In genomic region chr1:94989398-94989797, GRCh38 we compare ENCODE assay signal across 23 cellular contexts.
DNase-seq lines count a peak whose midpoint lies in the region; ATAC-seq, FAIRE-seq and TF ChIP-seq lines count a peak whose summit lies in the region.
"Had no signal": no experiment of that assay in that cellular context is flagged by ENCODE, and none has a peak within 500 bp of the region (broad histone marks: within the 10 kb centered on the region; RNA-seq: fewer than 3 reads in every experiment).

No MANE protein-coding gene starts in this region.

- CTCF ChIA-PET in IMR-90 (lab: Yijun Ruan, JAX) (no interaction called here), SK-N-SH (lab: Yijun Ruan, JAX) (interaction anchor here (0.6 to 1.6 kb wide), 3 partner anchors 9 to 28 kb away, joined by 3 to 5 read pairs (median 3); no protein-coding TSS in a partner anchor)

- peaks cover 2% of the 10 kb centered on the region for H3K27me3 Mint-ChIP-seq in activated T-helper 2 cell treated with anti-CD3 and anti-CD28 coated beads, Interferon-gamma antibody, Interleukin-2, Interleukin-4, amounts not matched to agents 10 μg/mL and 5 μg/mL and 100 μg/mL, durations not matched to agents 14 hours and 24 hours and 36 hours (ENCODE audit: low read depth)
- H3K27me3 Mint-ChIP-seq: T-cell had no signal

- no peak for FAIRE-seq in kidney (lab: Jason Lieb, UNC)
- FAIRE-seq: D721Med, endothelial cell of umbilical vein, K562 had no signal

- no peaks in the 10 kb centered on the region for H3K79me2 ChIP-seq in SK-N-SH (ENCODE audit: insufficient read depth)
- no peaks in the 10 kb centered on the region for H3K79me2 ChIP-seq in parathyroid adenoma

- no peak overlapping the region for H2BK120ac ChIP-seq in IMR-90 (ENCODE audit: low read depth, low read length)

- H4K20me1 ChIP-seq in IMR-90 (ENCODE audit: insufficient read depth, low read length) (no peaks in the 10 kb centered on the region), SK-N-SH (ENCODE audit: insufficient read depth) (no peaks in the 10 kb centered on the region)

- no peaks in the 10 kb centered on the region for H3K36me3 Mint-ChIP-seq in activated T-helper 2 cell treated with anti-CD3 and anti-CD28 coated beads, Interferon-gamma antibody, Interleukin-2, Interleukin-4, amounts not matched to agents 10 μg/mL and 5 μg/mL and 100 μg/mL, durations not matched to agents 14 hours and 24 hours and 36 hours (ENCODE audit: low read depth)

- POLR2A ChIA-PET in IMR-90 (lab: Charles Lee; ENCODE audit: unreplicated experiment) (no interaction called here), SK-N-SH (lab: Yijun Ruan, JAX) (no interaction called here)

- dilution Hi-C loops in IMR-90 (cut with HindIII; ENCODE audit: low sequenced_read_pairs, unreplicated experiment): no loop called here

- H3K14ac ChIP-seq in IMR-90 (replicated peaks; ENCODE audit: low read depth, low read length): no peak overlapping the region

- H2AK9ac ChIP-seq in IMR-90 (replicated peaks; ENCODE audit: low read depth, low read length, poor library complexity): no peak overlapping the region

- no peak overlapping the region for H2BK5ac ChIP-seq in IMR-90 (ENCODE audit: low read depth, low read length, poor library complexity, severe bottlenecking)

- no peaks in the 10 kb centered on the region for H3K9me3 ChIP-seq in IMR-90 (ENCODE audit: control insufficient read depth, insufficient read depth, low read length)
- H3K9me3 ChIP-seq in SK-N-SH: no peaks in the 10 kb centered on the region
- no peaks in the 10 kb centered on the region for H3K9me3 ChIP-seq in kidney (ENCODE audit: control insufficient read depth in 1 of 2, low read length in 2 of 2)
- H3K9me3 ChIP-seq in parathyroid adenoma (ENCODE audit: control insufficient read depth, low read length): no peaks in the 10 kb centered on the region
- H3K9me3 ChIP-seq in aorta (ENCODE audit: control insufficient read depth, low read length): no peaks in the 10 kb centered on the region
- H3K9me3 ChIP-seq: HAP-1 had no signal

- TF ChIP-seq POLR2A in IMR-90 (IDR thresholded peaks at IDR 0.05; ENCODE audit: low read depth, low read length): no peak

- in situ Hi-C loops in IMR-90 (cut with MboI; ENCODE audit: low sequenced_read_pairs): no loop called here

- peak overlapping the region; percentile 24; the same call in 1 of the 2 replicates for H3K4ac ChIP-seq in IMR-90 (ENCODE audit: low read depth, low read length)

- H3K9me1 ChIP-seq in IMR-90 (ENCODE audit: insufficient read depth, low read length): peaks cover 5% of the 10 kb centered on the region

- H2BK20ac ChIP-seq in IMR-90 (ENCODE audit: low read depth, low read length): no peak overlapping the region

- H4K91ac ChIP-seq in IMR-90 (ENCODE audit: insufficient read depth, low read depth, low read length): no peak overlapping the region

- H3K4me2 ChIP-seq in IMR-90 (ENCODE audit: low read depth, low read length) (no peak overlapping the region), SK-N-SH (no peak overlapping the region), parathyroid adenoma (ENCODE audit: low read length) (no peak overlapping the region)

- H4K5ac ChIP-seq in IMR-90 (ENCODE audit: low read depth, low read length): no peak overlapping the region

- no peak overlapping the region for H2BK15ac ChIP-seq in IMR-90 (ENCODE audit: low read depth, low read length)

- H2AK5ac ChIP-seq in IMR-90 (ENCODE audit: low read depth, low read length): peak overlapping the region; percentile 35; the same call in 1 of the 2 replicates

- H3K4me3 ChIP-seq in IMR-90 (ENCODE audit: insufficient read depth, low read depth, low read length) (no peak overlapping the region), SK-N-SH (ENCODE audit: low read depth in 2 of 2, low read length in 1 of 2) (no peak overlapping the region), kidney (ENCODE audit: low read length in 2 of 2) (no peak overlapping the region), parathyroid adenoma (ENCODE audit: low read depth, low read length) (no peak overlapping the region), aorta (ENCODE audit: low read length in 2 of 2) (no peak overlapping the region)
- H3K4me3 ChIP-seq: HAP-1, K562, lung had no signal

- no peak for TF ChIP-seq EP300 in SK-N-SH (IDR thresholded peaks at IDR 0.05; ENCODE audit: borderline replicate concordance in 1 of 2, low read depth in 1 of 2, low read length in 1 of 2)

- no peak overlapping the region; a peak in 1 of 4 replicates for H4K8ac ChIP-seq in IMR-90 (ENCODE audit: low read depth in 2 of 2, low read length in 2 of 2)

- no peak overlapping the region for H3K18ac ChIP-seq in IMR-90 (ENCODE audit: low read depth, low read length)

- WGBS in IMR-90 (ENCODE audit: extremely low coverage in 2 of 2, insufficient read length in 1 of 2), 2 experiments: 80% methylated on average over 1 of the region's 1 CpG; no CpG with 5 or more reads in 1 of the 2 experiments
- WGBS in SK-N-SH (ENCODE audit: low lambda C conversion rate): 75% methylated on average over 1 of the region's 1 CpG
- WGBS in aorta, 2 donors: 29 to 40% methylated on average over 1 of the region's 1 CpG

- H3K4me1 ChIP-seq in IMR-90 (ENCODE audit: control insufficient read depth, insufficient read depth, low read length) (peaks cover 11% of the 10 kb centered on the region), SK-N-SH (ENCODE audit: control insufficient read depth in 1 of 2, insufficient read depth in 2 of 2, low read depth in 1 of 2, low read length in 1 of 2) (peaks cover 23 to 24% of the 10 kb centered on the region in 2 experiments), kidney (ENCODE audit: control insufficient read depth in 1 of 2, insufficient read depth in 1 of 2, low read depth in 1 of 2, low read length in 2 of 2) (peaks cover 10 to 12% of the 10 kb centered on the region in 2 donors), parathyroid adenoma (peaks cover 6% of the 10 kb centered on the region), aorta (ENCODE audit: control insufficient read depth in 1 of 2, insufficient read depth in 2 of 2, low read length in 2 of 2) (peaks cover 0 to 2% of the 10 kb centered on the region in 2 donors)

- ATAC-seq in IMR-90 (ENCODE audit: low read depth) (no peak), aorta (ENCODE audit: low FRiP score) (no peak), HG03095 (IDR thresholded peaks at IDR 0.05; ENCODE audit: unreplicated experiment) (no peak)
- ATAC-seq: activated T-cell treated with anti-CD3 and anti-CD28 coated beads, Interleukin-2, amount 50 U/mL, for 4 hours; K562; T-cell had no signal

- no peak overlapping the region for H3K27ac Mint-ChIP-seq in activated T-helper 2 cell treated with anti-CD3 and anti-CD28 coated beads, Interferon-gamma antibody, Interleukin-2, Interleukin-4, amounts not matched to agents 10 μg/mL and 5 μg/mL and 100 μg/mL, durations not matched to agents 14 hours and 24 hours and 36 hours
- H3K27ac Mint-ChIP-seq: activated naive CD4-positive, alpha-beta T cell treated with anti-CD3 and anti-CD28 coated beads for 36 hours; T-cell had no signal

- H3K56ac ChIP-seq in IMR-90 (ENCODE audit: extremely low read depth, insufficient read depth, low read length): no peak overlapping the region

- H3K9me2 ChIP-seq in SK-N-SH: no peaks in the 10 kb centered on the region

- no peaks in the 10 kb centered on the region for H3K4me1 Mint-ChIP-seq in activated T-helper 2 cell treated with anti-CD3 and anti-CD28 coated beads, Interferon-gamma antibody, Interleukin-2, Interleukin-4, amounts not matched to agents 10 μg/mL and 5 μg/mL and 100 μg/mL, durations not matched to agents 14 hours and 24 hours and 36 hours (ENCODE audit: low read depth)

- H3K23ac ChIP-seq in IMR-90 (ENCODE audit: low read depth, low read length): no peak overlapping the region

- TF ChIP-seq CTCF in IMR-90 (conservative IDR thresholded peaks at IDR 0.05; ENCODE audit: low read depth, low read length): no peak
- no peak for TF ChIP-seq CTCF in SK-N-SH (IDR thresholded peaks at IDR 0.05)
- no peak for TF ChIP-seq CTCF in kidney (IDR thresholded peaks at IDR 0.05; ENCODE audit: borderline replicate concordance, extremely low read depth, insufficient read depth)
- no peak for TF ChIP-seq CTCF in parathyroid adenoma (IDR thresholded peaks at IDR 0.05)

- H2AFZ ChIP-seq in IMR-90 (replicated peaks; ENCODE audit: low read length, poor library complexity) (no peak overlapping the region), SK-N-SH (ENCODE audit: low read depth) (no peak overlapping the region), parathyroid adenoma (no peak overlapping the region)

- DNase-seq in IMR-90: no peak
- DNase-seq in SK-N-SH: peak; percentile 51
- no peak for DNase-seq in kidney
- no peak for DNase-seq in H4 (ENCODE audit: low spot score)
- no peak for DNase-seq in aorta
- DNase-seq in activated T-helper 2 cell treated with anti-CD3 and anti-CD28 coated beads, Interferon-gamma antibody, Interleukin-2, Interleukin-4, amounts not matched to agents 10 μg/mL and 5 μg/mL and 100 μg/mL, durations not matched to agents 14 hours and 24 hours and 36 hours (ENCODE audit: low spot score): no peak
- DNase-seq: activated CD8-positive, alpha-beta memory T cell treated with anti-CD3 and anti-CD28 coated beads for 24 hours; activated naive CD4-positive, alpha-beta T cell treated with anti-CD3 and anti-CD28 coated beads for 36 hours; activated T-cell treated with anti-CD3 and anti-CD28 coated beads, Interleukin-2, amount 50 U/mL, for 4 hours; MM.1S; NCI-H187; NCI-H226; NCI-H748 treated with DMSO at 0.1 percent for 48 hours; occipital lobe; SHP77 treated with DMSO at 0.1 percent for 48 hours; T-cell had no signal

- BruUV-seq in IMR-90 (replicated peaks; lab: Mats Ljungman, UMichigan): no TSS peak

- intact Hi-C loops in IMR-90 (cut with micrococcal nuclease): no loop called here
- intact Hi-C loops in kidney (cut with DNase I): no loop called here
- intact Hi-C loops in aorta (cut with DNase I): no loop called here
- intact Hi-C loops in activated T-helper 2 cell treated with anti-CD3 and anti-CD28 coated beads, Interferon-gamma antibody, Interleukin-2, Interleukin-4, amounts not matched to agents 10 μg/mL and 5 μg/mL and 100 μg/mL, durations not matched to agents 14 hours and 24 hours and 36 hours (cut with micrococcal nuclease): no loop called here

- no peaks in the 10 kb centered on the region for H3K36me3 ChIP-seq in IMR-90 (ENCODE audit: control insufficient read depth, insufficient read depth, low read length)
- no peaks in the 10 kb centered on the region for H3K36me3 ChIP-seq in SK-N-SH (replicated peaks in 1 of 2; ENCODE audit: control insufficient read depth in 1 of 2, insufficient read depth in 2 of 2, low read length in 1 of 2)
- H3K36me3 ChIP-seq in kidney (ENCODE audit: control insufficient read depth in 1 of 2, insufficient read depth in 2 of 2, low read length in 2 of 2): no peaks in the 10 kb centered on the region
- no peaks in the 10 kb centered on the region for H3K36me3 ChIP-seq in parathyroid adenoma (ENCODE audit: control insufficient read depth, insufficient read depth, low read length)
- H3K36me3 ChIP-seq in aorta (ENCODE audit: control insufficient read depth in 1 of 2, insufficient read depth in 2 of 2, low read length in 1 of 2): peaks cover 0 to 2% of the 10 kb centered on the region in 2 donors
- H3K36me3 ChIP-seq: HAP-1 had no signal

- no peaks in the 10 kb centered on the region for H3K9me3 Mint-ChIP-seq in activated T-helper 2 cell treated with anti-CD3 and anti-CD28 coated beads, Interferon-gamma antibody, Interleukin-2, Interleukin-4, amounts not matched to agents 10 μg/mL and 5 μg/mL and 100 μg/mL, durations not matched to agents 14 hours and 24 hours and 36 hours
- H3K9me3 Mint-ChIP-seq: activated naive CD4-positive, alpha-beta T cell treated with anti-CD3 and anti-CD28 coated beads for 36 hours; activated T-cell treated with anti-CD3 and anti-CD28 coated beads, Interleukin-2, amount 50 U/mL, for 4 hours; T-cell had no signal

- TF ChIP-seq RAD21 in IMR-90 (IDR thresholded peaks at IDR 0.05; ENCODE audit: low read length): no peak
- TF ChIP-seq RAD21 in SK-N-SH (IDR thresholded peaks at IDR 0.05; ENCODE audit: low read length): 0 out of 2 replicates have a peak, but pooled peaks have one; percentile 3

- H3K27me3 ChIP-seq in IMR-90 (ENCODE audit: control insufficient read depth, insufficient read depth, low read length) (no peaks in the 10 kb centered on the region), SK-N-SH (ENCODE audit: insufficient read depth) (no peaks in the 10 kb centered on the region), parathyroid adenoma (ENCODE audit: control insufficient read depth, insufficient read depth, low read length) (no peaks in the 10 kb centered on the region), aorta (ENCODE audit: control insufficient read depth in 1 of 2, insufficient read depth in 2 of 2, low read length in 1 of 2) (no peaks in the 10 kb centered on the region)

- H3K79me1 ChIP-seq in IMR-90 (ENCODE audit: low read depth in 1 of 2, low read length in 2 of 2): peaks cover 4% of the 10 kb centered on the region in 2 experiments; a peak in 2 of 4 replicates

- H3K27ac ChIP-seq in IMR-90 (ENCODE audit: insufficient read depth, low read length) (no peak overlapping the region), SK-N-SH (ENCODE audit: low read depth in 2 of 2, low read length in 1 of 2) (peak overlapping the region in 1 of 2 experiments; percentile 89; a peak in 2 of 4 replicates), kidney (ENCODE audit: low read depth in 2 of 2, low read length in 2 of 2) (peak overlapping the region; percentile 5 to 76), parathyroid adenoma (peak overlapping the region; percentile 68), aorta (ENCODE audit: low read depth in 1 of 2, low read length in 2 of 2) (no peak overlapping the region)

- H3K4me3 Mint-ChIP-seq in activated T-helper 2 cell treated with anti-CD3 and anti-CD28 coated beads, Interferon-gamma antibody, Interleukin-2, Interleukin-4, amounts not matched to agents 10 μg/mL and 5 μg/mL and 100 μg/mL, durations not matched to agents 14 hours and 24 hours and 36 hours (ENCODE audit: low read depth): no peak overlapping the region
- H3K4me3 Mint-ChIP-seq: activated naive CD4-positive, alpha-beta T cell treated with anti-CD3 and anti-CD28 coated beads for 36 hours; activated T-cell treated with anti-CD3 and anti-CD28 coated beads, Interleukin-2, amount 50 U/mL, for 4 hours; T-cell had no signal

- peaks cover 1% of the 10 kb centered on the region for H3F3A ChIP-seq in SK-N-SH (replicated peaks; ENCODE audit: insufficient read depth)

- H3K9ac ChIP-seq in IMR-90 (ENCODE audit: low read depth, low read length) (no peak overlapping the region), SK-N-SH (no peak overlapping the region), kidney (ENCODE audit: low read length in 2 of 2) (no peak overlapping the region), parathyroid adenoma (no peak overlapping the region)

Comparison
In these comparisons a context has a peak if more than half of its experiments do, and no peak if none do; other contexts are left out.
1. H3K27ac ChIP-seq: peak in kidney (2 of 2) and parathyroid adenoma (single experiment); none in IMR-90 (single experiment) and aorta (0 of 2).